Comparison of ENCODE assay signal across 8 cellular contexts in the genomic region with DNA sequence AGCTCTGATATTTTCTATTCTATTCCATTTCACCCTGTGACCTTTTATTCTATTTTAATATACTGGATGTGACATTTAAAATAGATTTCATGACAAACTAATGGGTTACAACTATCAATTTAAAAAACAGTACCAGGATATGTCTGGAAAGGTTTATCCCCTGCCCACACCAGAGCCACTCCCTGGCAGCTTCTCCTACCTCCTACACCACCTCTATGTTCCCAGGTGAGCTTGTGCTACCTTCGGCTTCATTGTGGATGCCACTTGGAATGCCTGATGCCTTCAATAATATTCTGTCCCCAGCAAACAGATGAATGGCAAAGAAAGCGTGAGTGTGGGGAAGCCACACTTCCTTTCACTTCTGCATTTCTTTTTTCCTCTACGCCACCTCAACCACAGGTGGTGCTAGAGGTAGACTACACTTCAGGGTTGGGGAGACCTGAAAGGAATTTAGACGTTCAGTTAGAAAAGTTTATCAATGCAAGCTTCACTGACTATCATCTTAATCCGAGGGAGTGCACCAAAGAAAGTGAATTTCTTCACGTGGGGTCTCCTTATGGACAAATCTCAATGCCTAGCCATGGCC.
DNase-seq lines count a peak whose midpoint lies in the region; ATAC-seq and TF ChIP-seq lines count a peak whose summit lies in the region.

No MANE protein-coding gene starts in this region.

- H3K4me3 Mint-ChIP-seq in type B pancreatic cell = no peak overlapping the region

- H3K9me3 Mint-ChIP-seq in type B pancreatic cell = peaks cover 5% of the 10 kb centered on the region

- CTCF ChIA-PET in HEK293T (lab: Yijun Ruan, JAX) = no interaction called here

- H3K27me3 Mint-ChIP-seq in type B pancreatic cell = no peaks in the 10 kb centered on the region

- TF ChIP-seq CTCF in GM12864 (IDR thresholded peaks at IDR 0.05; ENCODE audit: low read depth, low read length, missing control alignments) (peak; percentile 54), type B pancreatic cell (conservative IDR thresholded peaks at IDR 0.05) (no peak)

- POLR2A ChIA-PET in HEK293T (lab: Yijun Ruan, JAX) = no interaction called here

- H3K4me1 Mint-ChIP-seq in type B pancreatic cell (ENCODE audit: unreplicated experiment) = no peaks in the 10 kb centered on the region

- no peaks in the 10 kb centered on the region for H3K36me3 Mint-ChIP-seq in type B pancreatic cell

- DNase-seq in GM12864 (ENCODE audit: low read depth) = peak; percentile 39
- DNase-seq in substantia nigra (lab: John Stamatoyannopoulos, UW) = no peak
- DNase-seq in HEK293T (ENCODE audit: extremely low spot score) = no peak
- no peak for DNase-seq in stimulated activated CD8-positive, alpha-beta memory T cell treated with anti-CD3 and anti-CD28 coated beads, Interleukin-4, amount 100 ng/mL, for 48 hours
- DNase-seq in type B pancreatic cell (ENCODE audit: extremely low spot score, unreplicated experiment) = no peak

- H3K27ac ChIP-seq in substantia nigra (ENCODE audit: low read depth, low read length, poor library complexity, severe bottlenecking) = no peak overlapping the region

- H3K4me3 ChIP-seq in GM12864 (ENCODE audit: low read depth, low read length) = no peak overlapping the region

- H3K27ac Mint-ChIP-seq in type B pancreatic cell = no peak overlapping the region

- ATAC-seq in GM19328 (IDR thresholded peaks at IDR 0.05; ENCODE audit: unreplicated experiment) = peak; percentile 100
- peak; percentile 99 for ATAC-seq in HG02840 (IDR thresholded peaks at IDR 0.05; ENCODE audit: low FRiP score, unreplicated experiment)
- peak; percentile 98 for ATAC-seq in HG03575 (IDR thresholded peaks at IDR 0.05; ENCODE audit: extremely low read depth, insufficient number of reproducible peaks, low FRiP score, unreplicated experiment)

TF ChIP-seq in HEK293T, 16 proteins besides CTCF, POLR2A, EP300 and RAD21:
- TF ChIP-seq PKNOX1 (IDR thresholded peaks at IDR 0.05) = no peak
- no peak for TF ChIP-seq SP1 (IDR thresholded peaks at IDR 0.05)
- TF ChIP-seq TARDBP (IDR thresholded peaks at IDR 0.05) = no peak
- no peak for TF ChIP-seq CTBP1 (IDR thresholded peaks at IDR 0.05; ENCODE audit: borderline replicate concordance)
- no peak for TF ChIP-seq ARNT (IDR thresholded peaks at IDR 0.05)
